In the genomic region with DNA sequence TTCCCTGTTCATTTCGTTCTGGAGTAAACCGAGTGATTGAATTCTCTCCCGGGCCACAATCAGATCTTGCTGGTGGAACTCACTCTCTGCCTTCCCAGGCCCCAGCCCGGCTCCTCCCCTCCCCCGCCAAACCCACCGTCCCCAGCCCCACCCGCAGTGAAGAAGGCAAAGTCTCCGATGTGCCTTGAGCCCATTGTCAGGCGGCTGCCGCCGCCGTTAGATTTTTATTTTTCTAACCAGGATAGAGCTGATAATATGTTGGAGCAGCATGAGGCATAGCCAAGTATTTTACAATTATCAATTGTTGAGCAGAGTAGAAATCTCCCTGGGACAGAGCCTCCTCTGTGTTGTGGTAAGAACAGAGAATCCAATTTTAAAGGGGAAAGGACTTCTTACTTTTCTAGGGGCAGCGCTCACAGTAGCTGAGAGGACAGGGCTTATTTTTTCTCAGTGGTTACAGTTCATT, we compare ENCODE assay signal across 8 cellular contexts. TPM values are rescaled to one million over a fixed set of nuclear protein-coding genes. Genes with fewer than 3 reads are reported as not detected.
DNase-seq lines count a peak whose midpoint lies in the region; ATAC-seq, FAIRE-seq and TF ChIP-seq lines count a peak whose summit lies in the region.

No MANE protein-coding gene starts in this region.

- peak overlapping the region; percentile 71 to 84 (median 78) for H3K4me3 ChIP-seq in BLaER1 treated with 17β-estradiol and CSF1 and Interleukin-3, amounts not matched to agents 10 nM and 100 nM

- H3K4me2 ChIP-seq in BLaER1 treated with 17β-estradiol and CSF1 and Interleukin-3, amounts not matched to agents 10 nM and 100 nM: peak overlapping the region; percentile 81 to 97 (median 92)

- no peak for TF ChIP-seq CTCF in HFFc6 (IDR thresholded peaks at IDR 0.05)

- 0 out of 22 replicates have a peak, but pooled peaks cover 0 to 5% (median 0%) of the 10 kb centered on the region in 11 experiments for H3K27me3 ChIP-seq in BLaER1 treated with 17β-estradiol and CSF1 and Interleukin-3, amounts not matched to agents 10 nM and 100 nM

- H3K36me3 Mint-ChIP-seq in HFFc6 (ENCODE audit: low read depth): peaks cover 5% of the 10 kb centered on the region; the same call in 1 of the 2 replicates
- H3K36me3 Mint-ChIP-seq in activated T-helper 17 cell treated with anti-CD3 and anti-CD28 coated beads, Interleukin-2, amount 50 U/mL, for 72 hours (ENCODE audit: low read depth): peaks cover 34% of the 10 kb centered on the region

- TF ChIP-seq POLR2A in H54 (IDR thresholded peaks at IDR 0.05; ENCODE audit: low read depth, low read length): no peak

- peak overlapping the region; percentile 94 for H3K4me3 Mint-ChIP-seq in HFFc6
- peak overlapping the region; percentile 85 for H3K4me3 Mint-ChIP-seq in activated T-helper 17 cell treated with anti-CD3 and anti-CD28 coated beads, Interleukin-2, amount 50 U/mL, for 72 hours

- ATAC-seq in activated T-helper 17 cell treated with anti-CD3 and anti-CD28 coated beads, Interleukin-2, amount 50 U/mL, for 72 hours (replicated peaks): no peak

- peak overlapping the region; percentile 71 to 91 (median 84) for H3K9ac ChIP-seq in BLaER1 treated with 17β-estradiol and CSF1 and Interleukin-3, amounts not matched to agents 10 nM and 100 nM

- FAIRE-seq in H54 (lab: Jason Lieb, UNC): no peak

- no peaks in the 10 kb centered on the region for H3K9me3 ChIP-seq in BLaER1 treated with 17β-estradiol and CSF1 and Interleukin-3, amounts not matched to agents 10 nM and 100 nM (replicated peaks in 1 of 11)

- H3K9me3 Mint-ChIP-seq in HFFc6: no peaks in the 10 kb centered on the region
- H3K9me3 Mint-ChIP-seq in activated T-helper 17 cell treated with anti-CD3 and anti-CD28 coated beads, Interleukin-2, amount 50 U/mL, for 72 hours: no peaks in the 10 kb centered on the region

- DNase-seq in HFFc6 (no peak), head of caudate nucleus (peak in 41 of 42 donors; percentile 21 to 83 (median 57)), retina (peak; percentile 38), T-helper 9 cell (no peak), H54 (ENCODE audit: insufficient read length, low spot score) (no peak), DMS114 treated with DMSO at 0.1 percent for 48 hours (lab: John Stamatoyannopoulos, UW; ENCODE audit: unreplicated experiment) (no peak)

- peaks cover 7 to 28% (median 20%) of the 10 kb centered on the region in 10 experiments; a peak in 19 of 20 replicates for H3K4me1 ChIP-seq in BLaER1 treated with 17β-estradiol and CSF1 and Interleukin-3, amounts not matched to agents 10 nM and 100 nM

- peaks cover 0 to 53% (median 7%) of the 10 kb centered on the region in 11 experiments; a peak in 11 of 22 replicates for H4K20me1 ChIP-seq in BLaER1 treated with 17β-estradiol and CSF1 and Interleukin-3, amounts not matched to agents 10 nM and 100 nM

- H3K4me1 Mint-ChIP-seq in HFFc6 (ENCODE audit: low read depth): peaks cover 44% of the 10 kb centered on the region
- no peaks in the 10 kb centered on the region for H3K4me1 Mint-ChIP-seq in activated T-helper 17 cell treated with anti-CD3 and anti-CD28 coated beads, Interleukin-2, amount 50 U/mL, for 72 hours

- H3K27ac ChIP-seq in BLaER1 treated with 17β-estradiol and CSF1 and Interleukin-3, amounts not matched to agents 10 nM and 100 nM: peak overlapping the region in 10 of 11 experiments; percentile 74 to 93 (median 87); a peak in 19 of 22 replicates

- peaks cover 21 to 39% (median 34%) of the 10 kb centered on the region in 11 experiments; a peak in 20 of 22 replicates for H3K36me3 ChIP-seq in BLaER1 treated with 17β-estradiol and CSF1 and Interleukin-3, amounts not matched to agents 10 nM and 100 nM

- peaks cover 1% of the 10 kb centered on the region for H3K27me3 Mint-ChIP-seq in HFFc6 (ENCODE audit: insufficient read depth)
- H3K27me3 Mint-ChIP-seq in activated T-helper 17 cell treated with anti-CD3 and anti-CD28 coated beads, Interleukin-2, amount 50 U/mL, for 72 hours: no peaks in the 10 kb centered on the region

- intact Hi-C loops in head of caudate nucleus (cut with DNase I): loop anchor here (10.0 kb wide), 1 partner anchor 173 kb away; no protein-coding TSS in a partner anchor

- peak overlapping the region; percentile 86 for H3K27ac Mint-ChIP-seq in HFFc6
- peak overlapping the region; percentile 70 for H3K27ac Mint-ChIP-seq in activated T-helper 17 cell treated with anti-CD3 and anti-CD28 coated beads, Interleukin-2, amount 50 U/mL, for 72 hours

RNA-seq across cellular contexts. Expression of gene PSAT1, which starts 1.2 kb away (rescaled TPM):
- 100 to 1,000 TPM in 1 of 6 experiments, 10 to 100 TPM in 5; 56.5 to 102 (median 61.9) TPM for total RNA-seq in HFFc6 (2021; fragmentation: NEBNext Ultra II Directional; extraction: Animal tissue kit (Norgen Biotek cat#: 25700))
- total RNA-seq in activated T-helper 17 cell treated with anti-CD3 and anti-CD28 coated beads, Interleukin-2, amount 50 U/mL, for 72 hours: 10 to 100 TPM; 14.1 to 62.2 TPM

Comparison
In these comparisons a context has a peak if more than half of its experiments do, and no peak if none do; other contexts are left out.
1. DNase-seq: peak in head of caudate nucleus (41 of 42) and retina (single experiment); none in HFFc6 (single experiment), T-helper 9 cell (single experiment), H54 (single experiment) and DMS114 treated with DMSO at 0.1 percent for 48 hours (single experiment).